Comparison of ENCODE assay signal across 10 cellular contexts in genomic region chr2:227870710-227871374, GRCh38. TPM values are rescaled to one million over a fixed set of nuclear protein-coding genes. Genes with fewer than 3 reads are reported as not detected.
DNase-seq lines count a peak whose midpoint lies in the region; ATAC-seq and TF ChIP-seq lines count a peak whose summit lies in the region.
"Had no signal": no experiment of that assay in that cellular context is flagged by ENCODE, and none has a peak within 500 bp of the region (broad histone marks: within the 10 kb centered on the region; RNA-seq: fewer than 3 reads in every experiment).

No MANE protein-coding gene starts in this region.

- no peak overlapping the region for H3K27ac Mint-ChIP-seq in stimulated activated naive CD8-positive, alpha-beta T cell treated with anti-CD3 and anti-CD28 coated beads, Interleukin-15, amount 100 ng/mL, for 72 hours

- H2AFZ ChIP-seq in OCI-LY7 (ENCODE audit: low read length): no peak overlapping the region

- intact Hi-C loops in colonic mucosa (cut with DNase I) (no loop called here), left colon (cut with DNase I, micrococcal nuclease) (no loop called here), OCI-LY7 (cut with micrococcal nuclease; ENCODE audit: unreplicated experiment) (no loop called here), gastrocnemius medialis (cut with DNase I; ENCODE audit: low total_unique reads) (no loop called here)

- peaks cover 57% of the 10 kb centered on the region for H3K27me3 Mint-ChIP-seq in stimulated activated naive CD8-positive, alpha-beta T cell treated with anti-CD3 and anti-CD28 coated beads, Interleukin-15, amount 100 ng/mL, for 72 hours

- POLR2A ChIA-PET in OCI-LY7 (lab: Charles Lee): no interaction called here

- H3K9ac ChIP-seq in colonic mucosa (ENCODE audit: low read depth in 2 of 2, low read length in 2 of 2): no peak overlapping the region
- H3K9ac ChIP-seq: BLaER1 treated with 17β-estradiol and CSF1 and Interleukin-3, amounts not matched to agents 10 nM and 100 nM had no signal

- H3K4me1 ChIP-seq in colonic mucosa (peaks cover 3% of the 10 kb centered on the region), OCI-LY7 (ENCODE audit: insufficient read depth, low read length, poor library complexity, severe bottlenecking) (no peaks in the 10 kb centered on the region), gastrocnemius medialis (no peaks in the 10 kb centered on the region)
- H3K4me1 ChIP-seq: BLaER1 treated with 17β-estradiol and CSF1 and Interleukin-3, amounts not matched to agents 10 nM and 100 nM had no signal

- no peaks in the 10 kb centered on the region for H3K9me2 ChIP-seq in OCI-LY7 (ENCODE audit: insufficient read depth, low read length)

- no peak for DNase-seq in stimulated activated naive CD8-positive, alpha-beta T cell treated with anti-CD3 and anti-CD28 coated beads, Interleukin-15, amount 100 ng/mL, for 72 hours
- DNase-seq in stimulated activated naive CD8-positive, alpha-beta T cell treated with anti-CD3 and anti-CD28 coated beads, Interleukin-15, Interleukin-2, amounts not matched to agents 100 U/mL and 50 U/mL, for 24 hours: no peak
- DNase-seq in colonic mucosa (no peak), left colon (no peak), NCI-H146 treated with DMSO at 0.1 percent for 48 hours (lab: John Stamatoyannopoulos, UW; ENCODE audit: unreplicated experiment) (no peak), OCI-LY7 (ENCODE audit: low spot score) (no peak), gastrocnemius medialis (no peak)
- DNase-seq: NCI-H2107 had no signal

- H3K9me3 ChIP-seq in colonic mucosa (no peaks in the 10 kb centered on the region), OCI-LY7 (ENCODE audit: low read length) (no peaks in the 10 kb centered on the region), gastrocnemius medialis (no peaks in the 10 kb centered on the region)
- H3K9me3 ChIP-seq: BLaER1 treated with 17β-estradiol and CSF1 and Interleukin-3, amounts not matched to agents 10 nM and 100 nM had no signal

- in situ Hi-C loops in gastrocnemius medialis (cut with MboI; ENCODE audit: low sequenced_read_pairs in 4 of 4): no loop called here

- no peaks in the 10 kb centered on the region for H3K79me2 ChIP-seq in OCI-LY7 (ENCODE audit: insufficient read depth, low read depth, low read length)

- H3K36me3 ChIP-seq in colonic mucosa (no peaks in the 10 kb centered on the region), OCI-LY7 (ENCODE audit: insufficient read depth, low read length) (no peaks in the 10 kb centered on the region), gastrocnemius medialis (no peaks in the 10 kb centered on the region)
- H3K36me3 ChIP-seq: BLaER1 treated with 17β-estradiol and CSF1 and Interleukin-3, amounts not matched to agents 10 nM and 100 nM had no signal

- H3K27me3 ChIP-seq in colonic mucosa (no peaks in the 10 kb centered on the region), gastrocnemius medialis (peaks cover 0 to 6% (median 5%) of the 10 kb centered on the region in 3 donors)
- H3K27me3 ChIP-seq: BLaER1 treated with 17β-estradiol and CSF1 and Interleukin-3, amounts not matched to agents 10 nM and 100 nM had no signal

- CTCF ChIA-PET in OCI-LY7 (lab: Charles Lee; ENCODE audit: unreplicated experiment): no interaction called here

- H3K4me3 ChIP-seq in colonic mucosa (peak overlapping the region; percentile 35), OCI-LY7 (ENCODE audit: low read depth, low read length, poor library complexity, severe bottlenecking) (no peak overlapping the region), gastrocnemius medialis (peak overlapping the region in 1 of 4 donors; percentile 34)
- H3K4me3 ChIP-seq: BLaER1 treated with 17β-estradiol and CSF1 and Interleukin-3, amounts not matched to agents 10 nM and 100 nM had no signal

- BruUV-seq in OCI-LY7 (replicated peaks; lab: Mats Ljungman, UMichigan): no TSS peak

- H3K4me1 Mint-ChIP-seq in stimulated activated naive CD8-positive, alpha-beta T cell treated with anti-CD3 and anti-CD28 coated beads, Interleukin-15, amount 100 ng/mL, for 72 hours: no peaks in the 10 kb centered on the region

- no peaks in the 10 kb centered on the region for H3K9me3 Mint-ChIP-seq in stimulated activated naive CD8-positive, alpha-beta T cell treated with anti-CD3 and anti-CD28 coated beads, Interleukin-15, amount 100 ng/mL, for 72 hours

- TF ChIP-seq CTCF in colonic mucosa (IDR thresholded peaks at IDR 0.05): no peak
- TF ChIP-seq CTCF in OCI-LY7 (conservative IDR thresholded peaks at IDR 0.05; ENCODE audit: low read length): no peak
- no peak for TF ChIP-seq CTCF in gastrocnemius medialis (IDR thresholded peaks at IDR 0.05 in 4 of 5, conservative IDR thresholded peaks at IDR 0.05 in 1 of 5)

- peak; percentile 14 for ATAC-seq in stimulated activated naive CD8-positive, alpha-beta T cell treated with anti-CD3 and anti-CD28 coated beads, Interleukin-15, amount 100 ng/mL, for 72 hours
- ATAC-seq in stimulated activated naive CD8-positive, alpha-beta T cell treated with anti-CD3 and anti-CD28 coated beads, Interleukin-15, Interleukin-2, amounts not matched to agents 100 U/mL and 50 U/mL, for 24 hours: no peak
- ATAC-seq in left colon: peak; percentile 18
- no peak for ATAC-seq in GM19395 (IDR thresholded peaks at IDR 0.05; ENCODE audit: unreplicated experiment)
- no peak for ATAC-seq in gastrocnemius medialis

- peak overlapping the region in 1 of 2 donors; percentile 6 for H3K4me3 Mint-ChIP-seq in stimulated activated naive CD8-positive, alpha-beta T cell treated with anti-CD3 and anti-CD28 coated beads, Interleukin-15, amount 100 ng/mL, for 72 hours

- no peak for TF ChIP-seq POLR2A in gastrocnemius medialis (IDR thresholded peaks at IDR 0.05)

- no peak overlapping the region for H3K4me2 ChIP-seq in OCI-LY7 (ENCODE audit: low read length)
- H3K4me2 ChIP-seq: BLaER1 treated with 17β-estradiol and CSF1 and Interleukin-3, amounts not matched to agents 10 nM and 100 nM had no signal

- H3K27ac ChIP-seq in colonic mucosa: no peak overlapping the region
- H3K27ac ChIP-seq in OCI-LY7 (ENCODE audit: low read depth, low read length, poor library complexity, severe bottlenecking): no peak overlapping the region
- no peak overlapping the region for H3K27ac ChIP-seq in gastrocnemius medialis
- H3K27ac ChIP-seq: BLaER1 treated with 17β-estradiol and CSF1 and Interleukin-3, amounts not matched to agents 10 nM and 100 nM had no signal

- no peaks in the 10 kb centered on the region for H4K20me1 ChIP-seq in OCI-LY7 (ENCODE audit: insufficient read depth, low read length)
- H4K20me1 ChIP-seq: BLaER1 treated with 17β-estradiol and CSF1 and Interleukin-3, amounts not matched to agents 10 nM and 100 nM had no signal

RNA-seq across cellular contexts. Expression of gene DAW1, which starts 0.6 kb away (rescaled TPM):
- not detected for total RNA-seq in colonic mucosa
- not detected for total RNA-seq in left colon
- not detected in 2 replicates for total RNA-seq in OCI-LY7 (2014; rRNA removed; shearing (Covaris generic))
- not detected in 2 replicates for total RNA-seq in OCI-LY7 (2022)
- total RNA-seq in gastrocnemius medialis: not detected

RNA-seq across cellular contexts. Expression of gene CCL20, which starts 57.2 kb away (rescaled TPM):
- total RNA-seq in colonic mucosa: 10 to 100 TPM; 11.5 to 43.5 TPM
- 10 to 100 TPM; 13.6 to 29.9 TPM for total RNA-seq in left colon
- not detected in 2 replicates for total RNA-seq in OCI-LY7 (2014; rRNA removed; shearing (Covaris generic))
- total RNA-seq in OCI-LY7 (2022): not detected in 2 replicates
- 1 to 10 TPM in 1 of 4 donors, under 1 TPM in 1, not detected in 2; 0.40 to 1.5 TPM for total RNA-seq in gastrocnemius medialis

Comparison
In these comparisons a context has a peak if more than half of its experiments do, and no peak if none do; other contexts are left out.
1. ATAC-seq: peak in stimulated activated naive CD8-positive, alpha-beta T cell treated with anti-CD3 and anti-CD28 coated beads, Interleukin-15, amount 100 ng/mL, for 72 hours (single experiment) and left colon (single experiment); none in stimulated activated naive CD8-positive, alpha-beta T cell treated with anti-CD3 and anti-CD28 coated beads, Interleukin-15, Interleukin-2, amounts not matched to agents 100 U/mL and 50 U/mL, for 24 hours (single experiment), GM19395 (single experiment) and gastrocnemius medialis (0 of 2).
2. RNA of gene CCL20, which starts 57.2 kb away (total RNA-seq): 11.5 to 43.5 TPM in colonic mucosa and 13.6 to 29.9 TPM in left colon; 0.40 to 1.5 TPM in gastrocnemius medialis and not detected in OCI-LY7; every median in the first group is over 4 times any median in the second.